22 cellular contexts compared by ENCODE assay signal in genomic region chr6:6595025-6595424, GRCh38.
DNase-seq lines count a peak whose midpoint lies in the region; ATAC-seq lines count a peak whose summit lies in the region.
"Had no signal": no experiment of that assay in that cellular context is flagged by ENCODE, and none has a peak within 500 bp of the region (broad histone marks: within the 10 kb centered on the region; RNA-seq: fewer than 3 reads in every experiment).

No MANE protein-coding gene starts in this region.

- peaks cover 13% of the 10 kb centered on the region for H3K36me3 Mint-ChIP-seq in T-helper 2 cell treated with Interferon-gamma antibody and Interleukin-4, amounts not matched to agents 5 μg/mL and 100 μg/mL, for 36 hours (ENCODE audit: low read depth)
- no peaks in the 10 kb centered on the region for H3K36me3 Mint-ChIP-seq in stimulated activated naive CD8-positive, alpha-beta T cell treated with anti-CD3 and anti-CD28 coated beads, Interleukin-15, Interleukin-2, amounts not matched to agents 100 ng/mL and 50 ng/mL, for 24 hours (ENCODE audit: low read depth)
- H3K36me3 Mint-ChIP-seq in memory B cell, result peaks cover 39% of the 10 kb centered on the region

- no peak for ATAC-seq in stimulated activated naive CD8-positive, alpha-beta T cell treated with anti-CD3 and anti-CD28 coated beads, Interleukin-15, Interleukin-2, amounts not matched to agents 100 U/mL and 50 U/mL, for 24 hours
- ATAC-seq in memory B cell (ENCODE audit: low read depth), result no peak

- H3K27ac ChIP-seq in caudate nucleus (ENCODE audit: low read depth, low read length), result no peak overlapping the region
- H3K27ac ChIP-seq: 22Rv1, C4-2B, PC-9 had no signal

- DNase-seq in T-helper 2 cell treated with Interferon-gamma antibody and Interleukin-4, amounts not matched to agents 5 μg/mL and 100 μg/mL, for 36 hours (ENCODE audit: low spot score), result no peak
- DNase-seq in T-helper 2 cell, result no peak
- DNase-seq in stimulated activated naive CD8-positive, alpha-beta T cell treated with anti-CD3 and anti-CD28 coated beads, Interleukin-15, Interleukin-2, amounts not matched to agents 100 U/mL and 50 U/mL, for 24 hours, result no peak
- no peak for DNase-seq in memory B cell (ENCODE audit: low spot score in 2 of 2)
- DNase-seq in caudate nucleus (lab: John Stamatoyannopoulos, UW), result no peak
- no peak for DNase-seq in SHP77 (lab: John Stamatoyannopoulos, UW)
- no peak for DNase-seq in activated gamma-delta T cell treated with Interleukin-2 at 50 U/mL for 16 hours
- DNase-seq: ACHN, DMS79, NCI-H1092 treated with DMSO at 0.1 percent for 48 hours, NCI-H1436 treated with DMSO at 0.1 percent for 48 hours, NCI-H2029, NCI-H226, NCI-H510A treated with DMSO at 0.1 percent for 48 hours, NCI-H748 treated with DMSO at 0.1 percent for 48 hours, PC-9, RPMI8226, SIG-M5, SK-N-SH had no signal

- peak overlapping the region; percentile 22 for H3K27ac Mint-ChIP-seq in T-helper 2 cell treated with Interferon-gamma antibody and Interleukin-4, amounts not matched to agents 5 μg/mL and 100 μg/mL, for 36 hours
- H3K27ac Mint-ChIP-seq in stimulated activated naive CD8-positive, alpha-beta T cell treated with anti-CD3 and anti-CD28 coated beads, Interleukin-15, Interleukin-2, amounts not matched to agents 100 ng/mL and 50 ng/mL, for 24 hours, result peak overlapping the region; percentile 3
- H3K27ac Mint-ChIP-seq in memory B cell, result peak overlapping the region; percentile 95

- no peak overlapping the region for H3K4me3 Mint-ChIP-seq in T-helper 2 cell treated with Interferon-gamma antibody and Interleukin-4, amounts not matched to agents 5 μg/mL and 100 μg/mL, for 36 hours
- H3K4me3 Mint-ChIP-seq in stimulated activated naive CD8-positive, alpha-beta T cell treated with anti-CD3 and anti-CD28 coated beads, Interleukin-15, Interleukin-2, amounts not matched to agents 100 ng/mL and 50 ng/mL, for 24 hours, result no peak overlapping the region
- H3K4me3 Mint-ChIP-seq in memory B cell, result peak overlapping the region; percentile 34

- peaks cover 2% of the 10 kb centered on the region for H3K27me3 Mint-ChIP-seq in T-helper 2 cell treated with Interferon-gamma antibody and Interleukin-4, amounts not matched to agents 5 μg/mL and 100 μg/mL, for 36 hours (ENCODE audit: low read depth)
- H3K27me3 Mint-ChIP-seq in stimulated activated naive CD8-positive, alpha-beta T cell treated with anti-CD3 and anti-CD28 coated beads, Interleukin-15, Interleukin-2, amounts not matched to agents 100 ng/mL and 50 ng/mL, for 24 hours, result no peaks in the 10 kb centered on the region
- H3K27me3 Mint-ChIP-seq in memory B cell, result no peaks in the 10 kb centered on the region

- peaks cover 45% of the 10 kb centered on the region for H3K4me1 Mint-ChIP-seq in T-helper 2 cell treated with Interferon-gamma antibody and Interleukin-4, amounts not matched to agents 5 μg/mL and 100 μg/mL, for 36 hours (ENCODE audit: low read depth)
- peaks cover 58% of the 10 kb centered on the region for H3K4me1 Mint-ChIP-seq in stimulated activated naive CD8-positive, alpha-beta T cell treated with anti-CD3 and anti-CD28 coated beads, Interleukin-15, Interleukin-2, amounts not matched to agents 100 ng/mL and 50 ng/mL, for 24 hours (ENCODE audit: low read depth)
- H3K4me1 Mint-ChIP-seq in memory B cell, result peaks cover 79% of the 10 kb centered on the region

- no peaks in the 10 kb centered on the region for H3K9me3 Mint-ChIP-seq in T-helper 2 cell treated with Interferon-gamma antibody and Interleukin-4, amounts not matched to agents 5 μg/mL and 100 μg/mL, for 36 hours
- H3K9me3 Mint-ChIP-seq in stimulated activated naive CD8-positive, alpha-beta T cell treated with anti-CD3 and anti-CD28 coated beads, Interleukin-15, Interleukin-2, amounts not matched to agents 100 ng/mL and 50 ng/mL, for 24 hours, result no peaks in the 10 kb centered on the region
- peaks cover 1% of the 10 kb centered on the region for H3K9me3 Mint-ChIP-seq in memory B cell

Comparison
In these comparisons a context has a peak if more than half of its experiments do, and no peak if none do; other contexts are left out.
1. H3K27ac Mint-ChIP-seq: peak in every context shown above with its lines; median percentile 95 in memory B cell; 22 in T-helper 2 cell treated with Interferon-gamma antibody and Interleukin-4, amounts not matched to agents 5 μg/mL and 100 μg/mL, for 36 hours; 3 in stimulated activated naive CD8-positive, alpha-beta T cell treated with anti-CD3 and anti-CD28 coated beads, Interleukin-15, Interleukin-2, amounts not matched to agents 100 ng/mL and 50 ng/mL, for 24 hours.